ENCODE assay signal across 12 cellular contexts in genomic region chr1:26996024-26996423, GRCh38. TPM values are rescaled to one million over a fixed set of nuclear protein-coding genes. Genes with fewer than 3 reads are reported as not detected.
A peak's percentile ranks its signal among the peaks of the same experiment; 100 is the strongest.
DNase-seq lines count a peak whose midpoint lies in the region; ATAC-seq and TF ChIP-seq lines count a peak whose summit lies in the region.
"Had no signal": no experiment of that assay in that cellular context is flagged by ENCODE, and none has a peak within 500 bp of the region (broad histone marks: within the 10 kb centered on the region; RNA-seq: fewer than 3 reads in every experiment).

No MANE protein-coding gene starts in this region.

- no peak for TF ChIP-seq POLR2A in IMR-90 (IDR thresholded peaks at IDR 0.05; ENCODE audit: low read depth, low read length)

- H3K36me3 Mint-ChIP-seq in Caco-2 (ENCODE audit: insufficient read depth, unreplicated experiment) = peaks cover 29% of the 10 kb centered on the region

- H3K4me2 ChIP-seq in IMR-90 (ENCODE audit: low read depth, low read length) = peak overlapping the region; percentile 85
- H3K4me2 ChIP-seq in osteoblast (ENCODE audit: insufficient read depth, low read length) = no peak overlapping the region

- H3K36me3 ChIP-seq in Caco-2 (ENCODE audit: control insufficient read depth, insufficient read depth, low read length) = peaks cover 2% of the 10 kb centered on the region; the same call in 1 of the 2 replicates
- peaks cover 15% of the 10 kb centered on the region; the same call in 1 of the 2 replicates for H3K36me3 ChIP-seq in IMR-90 (ENCODE audit: control insufficient read depth, insufficient read depth, low read length)
- H3K36me3 ChIP-seq in osteoblast (ENCODE audit: insufficient read depth, low read length) = no peaks in the 10 kb centered on the region
- H3K36me3 ChIP-seq: suprapubic skin had no signal

- H3K14ac ChIP-seq in IMR-90 (replicated peaks; ENCODE audit: low read depth, low read length) = peak overlapping the region; percentile 63; the same call in 1 of the 2 replicates

- H3K9me1 ChIP-seq in IMR-90 (ENCODE audit: insufficient read depth, low read length) = peaks cover 28% of the 10 kb centered on the region

- H3K27me3 Mint-ChIP-seq in Caco-2 (ENCODE audit: insufficient read depth, unreplicated experiment) = no peaks in the 10 kb centered on the region

- CTCF ChIA-PET in Caco-2 (lab: Charles Lee) = interaction anchor here (0.6 to 1.1 kb wide), 3 partner anchors 17 to 50 kb away, joined by 3 read pairs; partner anchors contain the start of gene TENT5B
- CTCF ChIA-PET in IMR-90 (lab: Yijun Ruan, JAX) = interaction anchor here (1.0 to 1.4 kb wide), 3 partner anchors 9 to 101 kb away, joined by 3 to 4 read pairs (median 4); no protein-coding TSS in a partner anchor

- no peak for TF ChIP-seq CTCF in Caco-2 (IDR thresholded peaks at IDR 0.05; ENCODE audit: insufficient read depth in 1 of 2, low read depth in 1 of 2, low read length in 1 of 2, severe bottlenecking in 1 of 2, unreplicated experiment in 1 of 2)
- TF ChIP-seq CTCF in IMR-90 (conservative IDR thresholded peaks at IDR 0.05; ENCODE audit: low read depth, low read length) = no peak
- TF ChIP-seq CTCF in osteoblast (IDR thresholded peaks at IDR 0.05; ENCODE audit: extremely low read depth, low read depth, low read length) = no peak

- H4K20me1 ChIP-seq in IMR-90 (ENCODE audit: insufficient read depth, low read length) (peaks cover 30% of the 10 kb centered on the region), osteoblast (ENCODE audit: insufficient read depth, low read length) (no peaks in the 10 kb centered on the region)

- H3K27me3 ChIP-seq in Caco-2 (replicated peaks; ENCODE audit: control insufficient read depth, insufficient read depth, low read length) = no peaks in the 10 kb centered on the region
- H3K27me3 ChIP-seq in IMR-90 (ENCODE audit: control insufficient read depth, insufficient read depth, low read length) = no peaks in the 10 kb centered on the region
- H3K27me3 ChIP-seq in osteoblast (ENCODE audit: insufficient read depth, low read length) = peaks cover 6% of the 10 kb centered on the region

- no CpG with 5 or more reads among the region's 1 CpG for WGBS in IMR-90 (ENCODE audit: extremely low coverage in 2 of 2, insufficient read length in 1 of 2), 2 experiments

- H4K8ac ChIP-seq in IMR-90 (ENCODE audit: low read depth in 2 of 2, low read length in 2 of 2) = 0 out of 4 replicates have a peak overlapping the region, but pooled peaks of 1 of the 2 experiments have one; percentile 26

- no peak overlapping the region; the same call in 2 of the 3 replicates for H2BK15ac ChIP-seq in IMR-90 (ENCODE audit: low read depth, low read length)

- H2BK120ac ChIP-seq in IMR-90 (ENCODE audit: low read depth, low read length) = peak overlapping the region; percentile 51; the same call in 1 of the 2 replicates

- peaks cover 9% of the 10 kb centered on the region for H3K4me1 Mint-ChIP-seq in Caco-2 (ENCODE audit: low read depth, unreplicated experiment)

- H3K79me2 ChIP-seq in osteoblast (ENCODE audit: insufficient read depth, low read length) = peaks cover 5% of the 10 kb centered on the region

- no peak for ATAC-seq in IMR-90 (ENCODE audit: low read depth)
- no peak for ATAC-seq in HG03342 (IDR thresholded peaks at IDR 0.05; ENCODE audit: unreplicated experiment)
- no peak for ATAC-seq in HG02885 (IDR thresholded peaks at IDR 0.05; ENCODE audit: poor library complexity, unreplicated experiment)

- intact Hi-C loops in Caco-2 (cut with micrococcal nuclease; ENCODE audit: unreplicated experiment) = no loop called here
- intact Hi-C loops in IMR-90 (cut with micrococcal nuclease) = loop anchor here (2.0 kb wide), 1 partner anchor 29 kb away; no protein-coding TSS in a partner anchor

- H3K27ac ChIP-seq in IMR-90 (ENCODE audit: insufficient read depth, low read length) (peak overlapping the region; percentile 25), epithelial cell of prostate (peak overlapping the region; percentile 95), osteoblast (ENCODE audit: low read depth, low read length) (no peak overlapping the region)
- H3K27ac ChIP-seq: suprapubic skin had no signal

- peak overlapping the region; percentile 62 for H3K4ac ChIP-seq in IMR-90 (ENCODE audit: low read depth, low read length)

- H3K4me1 ChIP-seq in Caco-2 = peaks cover 72% of the 10 kb centered on the region
- peaks cover 54% of the 10 kb centered on the region for H3K4me1 ChIP-seq in IMR-90 (ENCODE audit: control insufficient read depth, insufficient read depth, low read length)
- H3K4me1 ChIP-seq in osteoblast (ENCODE audit: insufficient read depth, low read length) = peaks cover 45% of the 10 kb centered on the region

- no peak overlapping the region for H3K27ac Mint-ChIP-seq in Caco-2 (ENCODE audit: unreplicated experiment)

- BruUV-seq in Caco-2 (replicated peaks; lab: Mats Ljungman, UMichigan) (no TSS peak), IMR-90 (replicated peaks; lab: Mats Ljungman, UMichigan) (no TSS peak)

- peak overlapping the region; percentile 47 for H2BK5ac ChIP-seq in IMR-90 (ENCODE audit: low read depth, low read length, poor library complexity, severe bottlenecking)

- H3K23ac ChIP-seq in IMR-90 (ENCODE audit: low read depth, low read length) = peak overlapping the region; percentile 86

- H3K18ac ChIP-seq in IMR-90 (ENCODE audit: low read depth, low read length) = no peak overlapping the region

- H3K56ac ChIP-seq in IMR-90 (ENCODE audit: extremely low read depth, insufficient read depth, low read length) = no peak overlapping the region

- H2BK20ac ChIP-seq in IMR-90 (ENCODE audit: low read depth, low read length) = no peak overlapping the region

- peaks cover 21 to 60% of the 10 kb centered on the region in 2 experiments; a peak in 3 of 4 replicates for H3K79me1 ChIP-seq in IMR-90 (ENCODE audit: low read depth in 1 of 2, low read length in 2 of 2)

- dilution Hi-C loops in IMR-90 (cut with HindIII; ENCODE audit: low sequenced_read_pairs, unreplicated experiment) = no loop called here

- peak overlapping the region; percentile 44; the same call in 1 of the 2 replicates for H2AK5ac ChIP-seq in IMR-90 (ENCODE audit: low read depth, low read length)

- H2AFZ ChIP-seq in IMR-90 (replicated peaks; ENCODE audit: low read length, poor library complexity) = no peak overlapping the region
- no peak overlapping the region for H2AFZ ChIP-seq in osteoblast (ENCODE audit: low read length)

- in situ Hi-C loops in IMR-90 (cut with MboI; ENCODE audit: low sequenced_read_pairs) = loop anchor here (5.0 kb wide), 1 partner anchor 101 kb away; no protein-coding TSS in a partner anchor

- no peak for DNase-seq in Caco-2
- DNase-seq in IMR-90 = peak; percentile 58
- no peak for DNase-seq in epithelial cell of prostate (ENCODE audit: low read depth, low spot score)
- peak; percentile 93 for DNase-seq in osteoblast (ENCODE audit: insufficient read length, low spot score, missing footprints)
- DNase-seq in cerebellum (ENCODE audit: low spot score) = no peak
- no peak for DNase-seq in superior temporal gyrus (ENCODE audit: extremely low spot score)
- DNase-seq: NCI-H524 treated with DMSO at 0.1 percent for 48 hours; stimulated activated CD4-positive, alpha-beta T cell treated with anti-CD3 and anti-CD28 coated beads, Interleukin-4, amount 100 ng/mL, for 24 hours had no signal

- H4K5ac ChIP-seq in IMR-90 (ENCODE audit: low read depth, low read length) = no peak overlapping the region

- peak overlapping the region; percentile 76 for H3K4me3 Mint-ChIP-seq in Caco-2 (ENCODE audit: unreplicated experiment)

- H3K9me3 ChIP-seq in Caco-2 (no peaks in the 10 kb centered on the region), IMR-90 (ENCODE audit: control insufficient read depth, insufficient read depth, low read length) (no peaks in the 10 kb centered on the region), osteoblast (ENCODE audit: low read depth, low read length) (no peaks in the 10 kb centered on the region)
- H3K9me3 ChIP-seq: suprapubic skin had no signal

- POLR2A ChIA-PET in Caco-2 (lab: Charles Lee) = interaction anchor here (2.7 kb wide), 1 partner anchor 17 kb away, joined by 13 read pairs; the partner anchor contains the start of gene TENT5B
- POLR2A ChIA-PET in IMR-90 (lab: Charles Lee; ENCODE audit: unreplicated experiment) = interaction anchor here (1.0 kb wide), 1 partner anchor 95 kb away, joined by 3 read pairs; the partner anchor contains the start of gene GPATCH3

- peak overlapping the region; percentile 96 for H2AK9ac ChIP-seq in IMR-90 (replicated peaks; ENCODE audit: low read depth, low read length, poor library complexity)

- no peak overlapping the region for H4K91ac ChIP-seq in IMR-90 (ENCODE audit: insufficient read depth, low read depth, low read length)

- H3K4me3 ChIP-seq in Caco-2 (ENCODE audit: low read depth, low read length) (no peak overlapping the region), IMR-90 (ENCODE audit: insufficient read depth, low read depth, low read length) (peak overlapping the region; percentile 14; the same call in 1 of the 2 replicates), osteoblast (ENCODE audit: insufficient read depth, low read length) (no peak overlapping the region)

- no peak for TF ChIP-seq RAD21 in IMR-90 (IDR thresholded peaks at IDR 0.05; ENCODE audit: low read length)

- no peaks in the 10 kb centered on the region for H3K9me3 Mint-ChIP-seq in Caco-2 (ENCODE audit: unreplicated experiment)

- no peak overlapping the region; the same call in 1 of the 2 replicates for H3K9ac ChIP-seq in IMR-90 (ENCODE audit: low read depth, low read length)

TF ChIP-seq in IMR-90, 13 proteins besides CTCF, POLR2A, EP300 and RAD21 (continues in another document):
- TF ChIP-seq SMC3 (IDR thresholded peaks at IDR 0.05; ENCODE audit: low read depth, low read length) (no peak), MAZ (IDR thresholded peaks at IDR 0.05; ENCODE audit: borderline replicate concordance, low read depth, low read length) (no peak)

RNA-seq across cellular contexts. Expression of gene TRNP1, which starts 2.5 kb away (rescaled TPM):
- total RNA-seq in Caco-2 (2022) (23.3 and 23.6 TPM in 2 replicates), IMR-90 (2012; rRNA removed) (68.6 and 91.6 TPM in 2 replicates), osteoblast (6.5 TPM in 2 replicates), cerebellum (8.1 TPM)
- polyA plus RNA-seq in IMR-90 (2012; rRNA removed) = 63.3 and 76.8 TPM in 2 replicates
- polyA plus RNA-seq in IMR-90 (2012; cell fraction: cytosol; rRNA removed) = 157 and 222 TPM in 2 replicates
- 65.3 and 116 TPM in 2 replicates for polyA plus RNA-seq in IMR-90 (2012; cell fraction: nucleus; rRNA removed; ENCODE audit: low replicate concordance)

RNA-seq across cellular contexts. Expression of gene TENT5B, which starts 16.6 kb away (rescaled TPM):
- 19.4 and 21.1 TPM in 2 replicates for total RNA-seq in Caco-2 (2022)
- 11.1 and 11.7 TPM in 2 replicates for total RNA-seq in IMR-90 (2012; rRNA removed)
- 7.3 and 8.2 TPM in 2 replicates for polyA plus RNA-seq in IMR-90 (2012; rRNA removed)
- polyA plus RNA-seq in IMR-90 (2012; cell fraction: cytosol; rRNA removed) = 7.3 and 9.8 TPM in 2 replicates
- 1.8 and 6.6 TPM in 2 replicates for polyA plus RNA-seq in IMR-90 (2012; cell fraction: nucleus; rRNA removed; ENCODE audit: low replicate concordance)
- total RNA-seq in osteoblast = 10.0 and 11.2 TPM in 2 replicates
- total RNA-seq in cerebellum = 0.18 TPM
- polyA plus RNA-seq: neural cell had no signal

RNA-seq across cellular contexts. Expression of gene KDF1, which starts 35.8 kb away (rescaled TPM):
- total RNA-seq in Caco-2 (2022) (13.5 and 14.1 TPM in 2 replicates), IMR-90 (2012; rRNA removed) (not detected in 2 replicates), osteoblast (not detected in 2 replicates), cerebellum (not detected)
- polyA plus RNA-seq in IMR-90 (2012; rRNA removed) = not detected in 2 replicates
- not detected in 2 replicates for polyA plus RNA-seq in IMR-90 (2012; cell fraction: cytosol; rRNA removed)
- polyA plus RNA-seq in IMR-90 (2012; cell fraction: nucleus; rRNA removed; ENCODE audit: low replicate concordance) = 0.07 TPM in 1 of 2 replicates, not detected in the other
- polyA plus RNA-seq: neural cell had no signal

Comparison
In these comparisons a context has a peak if more than half of its experiments do, and no peak if none do; other contexts are left out.
1. DNase-seq: peak in IMR-90 (single experiment) and osteoblast (single experiment); none in Caco-2 (0 of 2), epithelial cell of prostate (single experiment), cerebellum (single experiment) and superior temporal gyrus (single experiment).
2. RNA of gene KDF1, which starts 35.8 kb away (total RNA-seq): 13.5 to 14.1 TPM in Caco-2; not detected in cerebellum (single experiment), not detected in IMR-90 and not detected in osteoblast; every median in the first group is over 10 times any median in the second.